Comparison of ENCODE assay signal across 14 cellular contexts in the genomic region with DNA sequence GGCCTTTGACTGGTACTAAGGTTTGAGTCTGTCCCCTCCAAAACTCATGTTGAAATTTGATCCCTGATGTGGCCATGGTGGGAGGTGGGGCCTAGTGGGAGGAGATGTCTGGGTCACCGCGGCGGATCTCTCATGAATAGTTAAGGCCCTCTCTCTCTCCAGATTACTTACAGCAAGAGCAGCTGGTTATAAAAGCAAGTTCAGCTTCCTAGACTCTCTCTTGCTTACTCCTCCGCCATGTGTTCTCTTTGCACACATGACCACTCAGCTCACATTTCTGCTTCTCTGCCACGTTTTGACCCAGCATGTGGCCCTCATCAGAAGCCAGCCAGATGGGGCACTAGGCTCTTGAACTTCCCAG. TPM values are rescaled to one million over a fixed set of nuclear protein-coding genes. Genes with fewer than 3 reads are reported as not detected.
DNase-seq lines count a peak whose midpoint lies in the region; ATAC-seq and TF ChIP-seq lines count a peak whose summit lies in the region.
"Had no signal": no experiment of that assay in that cellular context is flagged by ENCODE, and none has a peak within 500 bp of the region (broad histone marks: within the 10 kb centered on the region; RNA-seq: fewer than 3 reads in every experiment).

No MANE protein-coding gene starts in this region.

- intact Hi-C loops in sigmoid colon (cut with DNase I), result no loop called here
- intact Hi-C loops in CD8-positive, alpha-beta T cell (cut with DNase I, micrococcal nuclease), result no loop called here

- peak; percentile 4 to 35 for DNase-seq in HAP-1 (ENCODE audit: low spot score in 2 of 2)
- DNase-seq in NCI-H510A treated with DMSO at 0.1 percent for 48 hours (lab: John Stamatoyannopoulos, UW), result peak; percentile 91
- DNase-seq in sigmoid colon, result peak; percentile 40
- no peak for DNase-seq in CD8-positive, alpha-beta T cell
- DNase-seq in stimulated activated CD4-positive, alpha-beta T cell treated with anti-CD3 and anti-CD28 coated beads, Interleukin-2, amount 100 ng/mL, for 24 hours, result no peak
- DNase-seq: activated CD8-positive, alpha-beta memory T cell treated with anti-CD3 and anti-CD28 coated beads for 24 hours; heart right ventricle; NCI-H526 treated with DMSO at 0.1 percent for 48 hours; stimulated activated CD4-positive, alpha-beta T cell treated with anti-CD3 and anti-CD28 coated beads, Interleukin-1b, Interleukin-23, amount 100 ng/mL, for 48 hours had no signal

- H3K4me1 ChIP-seq in HAP-1 (no peaks in the 10 kb centered on the region), iPS-18a (ENCODE audit: control insufficient read depth, low read depth, low read length) (peaks cover 7% of the 10 kb centered on the region), sigmoid colon (no peaks in the 10 kb centered on the region)
- no peaks in the 10 kb centered on the region for H3K4me1 ChIP-seq in CD8-positive, alpha-beta T cell (ENCODE audit: insufficient read depth, low read length)
- H3K4me1 ChIP-seq: heart right ventricle had no signal

- no peak for TF ChIP-seq CTCF in sigmoid colon (IDR thresholded peaks at IDR 0.05)
- TF ChIP-seq CTCF in CD8-positive, alpha-beta T cell (IDR thresholded peaks at IDR 0.05), result no peak

- no peaks in the 10 kb centered on the region for H3K36me3 Mint-ChIP-seq in CD8-positive, alpha-beta T cell
- H3K36me3 Mint-ChIP-seq: IgD-negative memory B cell; natural killer cell treated with Interleukin-12 subunit alpha and Interleukin-12 subunit beta and Interleukin-15 and Interleukin-18, amount 100 ng/mL, for 72 hours had no signal

- peaks cover 18% of the 10 kb centered on the region for H3K4me1 Mint-ChIP-seq in CD8-positive, alpha-beta T cell (ENCODE audit: low read depth)

- POLR2A ChIA-PET in CD8-positive, alpha-beta T cell (lab: Charles Lee), result interaction anchor here (2.9 kb wide), 1 partner anchor 11 kb away, joined by 7 read pairs; no protein-coding TSS in a partner anchor

- no peaks in the 10 kb centered on the region for H3K27me3 Mint-ChIP-seq in CD8-positive, alpha-beta T cell (ENCODE audit: low read depth)
- H3K27me3 Mint-ChIP-seq: stimulated activated naive CD8-positive, alpha-beta T cell treated with anti-CD3 and anti-CD28 coated beads, Interleukin-15, Interleukin-2, amounts not matched to agents 100 ng/mL and 50 ng/mL, for 24 hours had no signal

- H3K36me3 ChIP-seq in HAP-1 (replicated peaks), result no peaks in the 10 kb centered on the region
- H3K36me3 ChIP-seq in iPS-18a (ENCODE audit: control insufficient read depth, low read depth, low read length), result no peaks in the 10 kb centered on the region
- no peaks in the 10 kb centered on the region for H3K36me3 ChIP-seq in sigmoid colon
- no peaks in the 10 kb centered on the region for H3K36me3 ChIP-seq in CD8-positive, alpha-beta T cell (ENCODE audit: insufficient read depth, low read length)
- H3K36me3 ChIP-seq: heart right ventricle had no signal

- no peak for TF ChIP-seq POLR2A in sigmoid colon (IDR thresholded peaks at IDR 0.05)

- H3K9me3 Mint-ChIP-seq in CD8-positive, alpha-beta T cell, result peaks cover 6% of the 10 kb centered on the region
- H3K9me3 Mint-ChIP-seq: natural killer cell treated with Interleukin-12 subunit alpha and Interleukin-12 subunit beta and Interleukin-15 and Interleukin-18, amount 100 ng/mL, for 72 hours; stimulated activated naive CD8-positive, alpha-beta T cell treated with anti-CD3 and anti-CD28 coated beads, Interleukin-15, Interleukin-2, amounts not matched to agents 100 ng/mL and 50 ng/mL, for 24 hours had no signal

- H3K27me3 ChIP-seq in HAP-1 (ENCODE audit: low read depth) (peaks cover 12% of the 10 kb centered on the region), iPS-18a (ENCODE audit: control insufficient read depth, insufficient read depth, low read length) (no peaks in the 10 kb centered on the region), sigmoid colon (no peaks in the 10 kb centered on the region)
- H3K27me3 ChIP-seq in CD8-positive, alpha-beta T cell (ENCODE audit: insufficient read depth, low read length), result no peaks in the 10 kb centered on the region
- H3K27me3 ChIP-seq: heart right ventricle had no signal

- H3K27ac Mint-ChIP-seq in CD8-positive, alpha-beta T cell, result no peak overlapping the region
- H3K27ac Mint-ChIP-seq: IgD-negative memory B cell; natural killer cell treated with Interleukin-12 subunit alpha and Interleukin-12 subunit beta and Interleukin-15 and Interleukin-18, amount 100 ng/mL, for 72 hours had no signal

- 79 to 81% methylated on average over 5 of the region's 5 CpGs for WGBS in sigmoid colon, 2 donors

- CTCF ChIA-PET in CD8-positive, alpha-beta T cell (lab: Charles Lee), result interaction anchor here (0.7 to 0.8 kb wide), 2 partner anchors 11 to 24 kb away, joined by 3 read pairs; no protein-coding TSS in a partner anchor

- in situ Hi-C loops in HAP-1 (cut with MboI; ENCODE audit: low sequenced_read_pairs), result no loop called here

- H3K4me3 ChIP-seq in HAP-1, result no peak overlapping the region
- H3K4me3 ChIP-seq in iPS-18a (ENCODE audit: low read length), result peak overlapping the region; percentile 3
- no peak overlapping the region for H3K4me3 ChIP-seq in sigmoid colon
- H3K4me3 ChIP-seq in CD8-positive, alpha-beta T cell (ENCODE audit: low read depth, low read length), result no peak overlapping the region
- H3K4me3 ChIP-seq: heart right ventricle had no signal

- TF ChIP-seq EP300 in sigmoid colon (IDR thresholded peaks at IDR 0.05), result no peak

- ATAC-seq in CD8-positive, alpha-beta T cell, result no peak
- no peak for ATAC-seq in GM18868 (IDR thresholded peaks at IDR 0.05; ENCODE audit: unreplicated experiment)
- ATAC-seq: heart right ventricle; natural killer cell treated with Interleukin-12 subunit alpha and Interleukin-12 subunit beta and Interleukin-15 and Interleukin-18, amount 100 ng/mL, for 72 hours had no signal

- no peak overlapping the region for H3K4me3 Mint-ChIP-seq in CD8-positive, alpha-beta T cell
- H3K4me3 Mint-ChIP-seq: IgD-negative memory B cell; natural killer cell treated with Interleukin-12 subunit alpha and Interleukin-12 subunit beta and Interleukin-15 and Interleukin-18, amount 100 ng/mL, for 72 hours; stimulated activated naive CD8-positive, alpha-beta T cell treated with anti-CD3 and anti-CD28 coated beads, Interleukin-15, Interleukin-2, amounts not matched to agents 100 ng/mL and 50 ng/mL, for 24 hours had no signal

- no peak overlapping the region for H3K9ac ChIP-seq in iPS-18a (ENCODE audit: low read length)

- no peaks in the 10 kb centered on the region for H3K9me3 ChIP-seq in HAP-1
- H3K9me3 ChIP-seq in iPS-18a (ENCODE audit: control insufficient read depth, low read depth, low read length), result no peaks in the 10 kb centered on the region
- no peaks in the 10 kb centered on the region for H3K9me3 ChIP-seq in sigmoid colon
- no peaks in the 10 kb centered on the region for H3K9me3 ChIP-seq in CD8-positive, alpha-beta T cell (ENCODE audit: low read length)

- H3K27ac ChIP-seq in iPS-18a (ENCODE audit: low read length) (no peak overlapping the region), sigmoid colon (no peak overlapping the region)
- H3K27ac ChIP-seq in CD8-positive, alpha-beta T cell (ENCODE audit: low read depth, low read length), result no peak overlapping the region
- H3K27ac ChIP-seq: heart right ventricle had no signal

RNA-seq across cellular contexts. Expression of gene ZMIZ1, which starts 29.9 kb away (rescaled TPM):
- total RNA-seq in sigmoid colon, result 10 to 100 TPM; 26.5 to 49.3 (median 37.5) TPM
- 10 to 100 TPM; 17.4 to 31.5 (median 25.4) TPM for polyA plus RNA-seq in sigmoid colon
- total RNA-seq in CD8-positive, alpha-beta T cell, result 10 to 100 TPM; 10.1 to 10.8 TPM

Comparison
In these comparisons a context has a peak if more than half of its experiments do, and no peak if none do; other contexts are left out.
1. DNase-seq: peak in HAP-1 (2 of 2), NCI-H510A treated with DMSO at 0.1 percent for 48 hours (single experiment) and sigmoid colon (single experiment); none in CD8-positive, alpha-beta T cell (0 of 7) and stimulated activated CD4-positive, alpha-beta T cell treated with anti-CD3 and anti-CD28 coated beads, Interleukin-2, amount 100 ng/mL, for 24 hours (0 of 2).